19 cellular contexts compared by ENCODE assay signal in the genomic region with DNA sequence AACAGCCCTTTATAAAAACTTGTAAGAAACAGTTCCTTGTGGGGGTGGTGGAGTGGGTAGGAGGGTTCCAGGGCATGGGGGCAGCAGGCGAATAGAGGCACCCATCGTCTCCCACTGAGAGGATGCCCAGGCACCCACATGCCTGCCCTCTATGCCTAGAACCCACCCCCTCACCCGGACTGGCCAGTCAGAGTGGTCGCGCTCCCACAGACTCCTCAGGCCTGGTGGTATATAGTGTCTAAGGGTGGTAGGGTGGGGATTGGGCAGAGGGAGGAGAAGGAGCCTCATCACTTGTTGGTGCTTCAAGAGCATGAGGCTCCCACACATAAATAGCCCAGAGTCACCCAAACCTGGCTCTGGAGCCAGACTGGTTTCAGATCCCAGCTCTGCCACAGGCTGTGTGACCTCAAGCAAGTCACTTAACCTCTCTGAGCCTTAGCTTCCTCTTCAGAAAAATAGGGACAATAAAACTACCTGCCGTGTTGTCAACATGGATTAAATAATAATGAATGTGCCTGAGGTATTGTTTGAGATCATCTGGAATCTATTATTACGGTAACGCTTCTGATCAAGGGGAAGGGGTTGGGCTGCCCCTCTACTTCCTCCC.
"Had no signal": no experiment of that assay in that cellular context is flagged by ENCODE, and none has a peak within 500 bp of the region (broad histone marks: within the 10 kb centered on the region; RNA-seq: fewer than 3 reads in every experiment).

No MANE protein-coding gene starts in this region.

- H3K9me3 ChIP-seq: esophagus squamous epithelium, left ventricle myocardium inferior, lower lobe of right lung, tibial artery, upper lobe of left lung, uterus had no signal

- H3K27me3 ChIP-seq: tibial artery, upper lobe of left lung, uterus had no signal

- H3K9me3 Mint-ChIP-seq: immature natural killer cell; memory B cell; mesothelial cell of epicardium; natural killer cell; neural crest cell; stimulated activated memory B cell treated with anti-CD40 and anti-IgM and Interleukin-4, amounts not matched to agents 10 μg/mL and 1 μg/mL and 100 μg/mL, for 72 hours; stimulated activated naive CD8-positive, alpha-beta T cell treated with anti-CD3 and anti-CD28 coated beads, Interleukin-15, Interleukin-2, amounts not matched to agents 100 ng/mL and 50 ng/mL, for 24 hours had no signal

- ATAC-seq: lower lobe of right lung; natural killer cell; right cardiac atrium; stimulated activated memory B cell treated with anti-CD40 and anti-IgM and Interleukin-4, amounts not matched to agents 10 μg/mL and 1 μg/mL and 100 μg/mL, for 72 hours had no signal

- H3K27ac ChIP-seq: esophagus squamous epithelium, left ventricle myocardium inferior, lower lobe of right lung, tibial artery, upper lobe of left lung, uterus had no signal

- H3K36me3 ChIP-seq: esophagus squamous epithelium, left ventricle myocardium inferior, lower lobe of right lung, tibial artery, upper lobe of left lung, uterus had no signal

- H3K27me3 Mint-ChIP-seq: memory B cell; stimulated activated memory B cell treated with anti-CD40 and anti-IgM and Interleukin-4, amounts not matched to agents 10 μg/mL and 1 μg/mL and 100 μg/mL, for 72 hours had no signal

- DNase-seq: dermis blood vessel endothelial cell; esophagus squamous epithelium; foreskin fibroblast; immature natural killer cell; left ventricle myocardium inferior; lower lobe of right lung; natural killer cell; right cardiac atrium; stimulated activated CD4-positive, alpha-beta T cell treated with anti-CD3 and anti-CD28 coated beads, Interleukin-15, amount 100 ng/mL, for 24 hours; stimulated activated CD4-positive, alpha-beta T cell treated with anti-CD3 and anti-CD28 coated beads, Interleukin-1b, Interleukin-23, amount 100 ng/mL, for 48 hours; stimulated activated CD4-positive, alpha-beta T cell treated with anti-CD3 and anti-CD28 coated beads, Interleukin-4, amount 100 ng/mL, for 24 hours; tibial artery; upper lobe of left lung; uterus had no signal

- H3K36me3 Mint-ChIP-seq: memory B cell; mesothelial cell of epicardium; natural killer cell; stimulated activated memory B cell treated with anti-CD40 and anti-IgM and Interleukin-4, amounts not matched to agents 10 μg/mL and 1 μg/mL and 100 μg/mL, for 72 hours had no signal

- H3K4me3 ChIP-seq: esophagus squamous epithelium, left ventricle myocardium inferior, lower lobe of right lung, tibial artery, upper lobe of left lung, uterus had no signal

- H3K4me3 Mint-ChIP-seq: immature natural killer cell; memory B cell; mesothelial cell of epicardium; natural killer cell; neural crest cell; stimulated activated memory B cell treated with anti-CD40 and anti-IgM and Interleukin-4, amounts not matched to agents 10 μg/mL and 1 μg/mL and 100 μg/mL, for 72 hours; stimulated activated naive CD8-positive, alpha-beta T cell treated with anti-CD3 and anti-CD28 coated beads, Interleukin-15, Interleukin-2, amounts not matched to agents 100 ng/mL and 50 ng/mL, for 24 hours had no signal

- H3K27ac Mint-ChIP-seq: immature natural killer cell; memory B cell; natural killer cell; stimulated activated naive CD8-positive, alpha-beta T cell treated with anti-CD3 and anti-CD28 coated beads, Interleukin-15, Interleukin-2, amounts not matched to agents 100 ng/mL and 50 ng/mL, for 24 hours had no signal
